ENCODE assay signal across 8 cellular contexts in genomic region chr15:42919794-42920280, GRCh38. TPM values are rescaled to one million over a fixed set of nuclear protein-coding genes. Genes with fewer than 3 reads are reported as not detected.
DNase-seq lines count a peak whose midpoint lies in the region; ATAC-seq, FAIRE-seq and TF ChIP-seq lines count a peak whose summit lies in the region.

No MANE protein-coding gene starts in this region.

- no peak overlapping the region for H2BK20ac ChIP-seq in H1 (ENCODE audit: low read length)

- CTCF ChIA-PET in H1 (lab: Charles Lee; ENCODE audit: partially characterized antibody), result no interaction called here

- POLR2A ChIA-PET in H1 (lab: Charles Lee; ENCODE audit: partially characterized antibody), result no interaction called here

- no peak overlapping the region for H3K18ac ChIP-seq in H1 (ENCODE audit: extremely low read depth, low read length)

- no peaks in the 10 kb centered on the region for H3K36me3 ChIP-seq in GM06990 (ENCODE audit: control insufficient read depth, insufficient read depth, low read length)
- H3K36me3 ChIP-seq in KMS-11 (ENCODE audit: insufficient read depth), result no peaks in the 10 kb centered on the region
- no peaks in the 10 kb centered on the region for H3K36me3 ChIP-seq in H1 (ENCODE audit: control insufficient read depth in 2 of 4, insufficient read depth in 4 of 4, low read length in 3 of 4)
- no peaks in the 10 kb centered on the region for H3K36me3 ChIP-seq in mesodermal cell (ENCODE audit: control insufficient read depth, insufficient read depth, low read length)
- H3K36me3 ChIP-seq in thoracic aorta, result no peaks in the 10 kb centered on the region

- H2BK5ac ChIP-seq in H1 (ENCODE audit: low read depth, low read length), result no peak overlapping the region

- H3K9me3 ChIP-seq in H1 (ENCODE audit: insufficient read depth in 2 of 2, low read depth in 1 of 2, low read length in 1 of 2) (no peaks in the 10 kb centered on the region), mesodermal cell (ENCODE audit: control insufficient read depth, low read length) (no peaks in the 10 kb centered on the region), thoracic aorta (no peaks in the 10 kb centered on the region)

- H2AFZ ChIP-seq in KMS-11 (ENCODE audit: low read depth), result peak overlapping the region; percentile 97
- H2AFZ ChIP-seq in H1 (ENCODE audit: low read length), result peak overlapping the region; percentile 55

- H3K27me3 ChIP-seq in GM06990 (replicated peaks; ENCODE audit: control insufficient read depth, insufficient read depth, low read length) (no peaks in the 10 kb centered on the region), KMS-11 (ENCODE audit: insufficient read depth, low read depth) (no peaks in the 10 kb centered on the region), H1 (replicated peaks in 1 of 4; ENCODE audit: control insufficient read depth in 3 of 4, extremely low read depth in 1 of 4, insufficient read depth in 3 of 4, low read length in 3 of 4) (peaks cover 0 to 5% (median 2%) of the 10 kb centered on the region in 4 experiments; a peak in 2 of 7 replicates), thoracic aorta (replicated peaks; ENCODE audit: insufficient read depth) (no peaks in the 10 kb centered on the region)

- no peak for FAIRE-seq in H1 (lab: Jason Lieb, UNC)

- H3K9ac ChIP-seq in KMS-11 (peak overlapping the region; percentile 35; the same call in 1 of the 2 replicates), H1 (replicated peaks in 1 of 4; ENCODE audit: extremely low read depth in 1 of 4, low read depth in 3 of 4, low read length in 3 of 4) (peak overlapping the region; percentile 43 to 74 (median 54))

- TF ChIP-seq POLR2A in H1 (IDR thresholded peaks at IDR 0.05; ENCODE audit: control extremely low read depth in 1 of 2, low read depth in 2 of 2, low read length in 2 of 2), result no peak

- no peak overlapping the region for H2BK120ac ChIP-seq in H1 (replicated peaks; ENCODE audit: low read depth, low read length)

- H3K27ac ChIP-seq in KMS-11 (no peak overlapping the region; the same call in 1 of the 2 replicates), H1 (ENCODE audit: low read depth, low read length) (no peak overlapping the region), mesodermal cell (ENCODE audit: low read depth, low read length, severe bottlenecking) (peak overlapping the region; percentile 46), thoracic aorta (peak overlapping the region; percentile 67 to 82)

- peaks cover 12% of the 10 kb centered on the region; the same call in 1 of the 2 replicates for H3K23me2 ChIP-seq in H1 (ENCODE audit: low read depth, low read length)

- no peak for TF ChIP-seq RAD21 in H1 (IDR thresholded peaks at IDR 0.05 in 1 of 2, conservative IDR thresholded peaks at IDR 0.05 in 1 of 2; ENCODE audit: low read depth in 2 of 2, low read length in 2 of 2)

- ATAC-seq in thoracic aorta (ENCODE audit: insufficient number of reproducible peaks, low FRiP score, low read depth), result peak; percentile 8
- ATAC-seq in HG02623 (IDR thresholded peaks at IDR 0.05; ENCODE audit: unreplicated experiment), result no peak
- ATAC-seq in activated CD4-positive, CD25-positive, alpha-beta regulatory T cell treated with anti-CD3 and anti-CD28 coated beads, Interleukin-2, amount 50 U/mL, for 24 hours, result no peak

- DNase-seq in GM06990 (ENCODE audit: extremely low read depth, insufficient read length) (no peak), UCSD-AML1 (lab: John Stamatoyannopoulos, UW; ENCODE audit: unreplicated experiment) (peak; percentile 62), H1 (ENCODE audit: low read depth in 1 of 2, low spot score in 2 of 2) (no peak), thoracic aorta (ENCODE audit: low spot score) (no peak)

- 6% methylated on average over 20 of the region's 20 CpGs; no CpG with 5 or more reads in 1 of the 2 experiments for WGBS in H1 (ENCODE audit: extremely low coverage in 1 of 2, insufficient coverage in 1 of 2, insufficient read length in 1 of 2, insufficient replicate concordance in 2 of 2, low coverage in 1 of 2, low lambda C conversion rate in 2 of 2, missing lambda C conversion rate in 1 of 2), 2 experiments
- 2 to 5% methylated on average over 14 to 16 of the region's 20 CpGs for WGBS in mesodermal cell (ENCODE audit: insufficient coverage in 2 of 2), 2 experiments

- H3K56ac ChIP-seq in H1 (replicated peaks; ENCODE audit: insufficient read length, low read depth, low read length), result no peak overlapping the region

- H4K91ac ChIP-seq in H1 (replicated peaks; ENCODE audit: insufficient read length, low read length), result no peak overlapping the region

- H4K5ac ChIP-seq in H1 (ENCODE audit: insufficient read length, low read depth, low read length), result peak overlapping the region; percentile 37

- H3K4me2 ChIP-seq in KMS-11 (peak overlapping the region; percentile 63), H1 (ENCODE audit: insufficient read depth in 1 of 2, low read depth in 2 of 2, low read length in 2 of 2) (peak overlapping the region; percentile 90 to 95)

- no peak overlapping the region for H4K8ac ChIP-seq in H1 (ENCODE audit: extremely low read depth, insufficient read depth, low read length)

- no peak overlapping the region for H2AK5ac ChIP-seq in H1 (ENCODE audit: low read depth, low read length)

- no peak overlapping the region for H3K23ac ChIP-seq in H1 (ENCODE audit: insufficient read length)

- H3K4ac ChIP-seq in H1 (replicated peaks; ENCODE audit: insufficient read length, low read depth, low read length), result no peak overlapping the region

- peak overlapping the region; percentile 73 for H3K4me3 ChIP-seq in GM06990 (replicated peaks; ENCODE audit: low read depth, low read length)
- H3K4me3 ChIP-seq in KMS-11 (IDR thresholded peaks at IDR 0.05; ENCODE audit: insufficient read depth, low read depth, low read length), result peak overlapping the region; percentile 59
- H3K4me3 ChIP-seq in H1 (ENCODE audit: extremely low read depth in 1 of 4, insufficient read depth in 2 of 4, low read depth in 3 of 4, low read length in 4 of 4), result peak overlapping the region; percentile 90 to 96 (median 94)
- peak overlapping the region; percentile 93 for H3K4me3 ChIP-seq in mesodermal cell (ENCODE audit: extremely low read depth, insufficient read depth, low read length, poor library complexity, severe bottlenecking)
- H3K4me3 ChIP-seq in thoracic aorta, result peak overlapping the region; percentile 97

- TF ChIP-seq CTCF in GM06990 (IDR thresholded peaks at IDR 0.05; ENCODE audit: insufficient read depth, low read length, poor library complexity, severe bottlenecking) (no peak), KMS-11 (conservative IDR thresholded peaks at IDR 0.05; ENCODE audit: low read depth, low read length) (no peak), H1 (IDR thresholded peaks at IDR 0.05; ENCODE audit: control extremely low read depth in 1 of 3, insufficient read depth in 1 of 3, low read depth in 1 of 3, low read length in 3 of 3) (no peak), thoracic aorta (IDR thresholded peaks at IDR 0.05) (no peak)

- no peaks in the 10 kb centered on the region for H3K79me1 ChIP-seq in H1 (ENCODE audit: low read depth, low read length)

- no peak overlapping the region for H2BK15ac ChIP-seq in H1 (ENCODE audit: low read length)

- no peak for TF ChIP-seq EP300 in H1 (IDR thresholded peaks at IDR 0.05; ENCODE audit: borderline replicate concordance in 1 of 2, low read depth in 2 of 2, low read length in 2 of 2)

- H3K14ac ChIP-seq in H1 (ENCODE audit: insufficient read length), result no peak overlapping the region

- peaks cover 46% of the 10 kb centered on the region for H3K4me1 ChIP-seq in KMS-11 (ENCODE audit: low read depth, poor library complexity, severe bottlenecking)
- peaks cover 0 to 6% (median 0%) of the 10 kb centered on the region in 4 experiments; a peak in 2 of 7 replicates for H3K4me1 ChIP-seq in H1 (replicated peaks in 1 of 4; ENCODE audit: control insufficient read depth in 3 of 4, insufficient read depth in 4 of 4, low read length in 3 of 4)
- H3K4me1 ChIP-seq in mesodermal cell (ENCODE audit: control insufficient read depth, insufficient read depth, low read length, poor library complexity, severe bottlenecking), result no peaks in the 10 kb centered on the region
- peaks cover 13 to 36% of the 10 kb centered on the region in 2 donors for H3K4me1 ChIP-seq in thoracic aorta (ENCODE audit: control insufficient read depth in 1 of 2, low read depth in 2 of 2)

- peaks cover 21% of the 10 kb centered on the region for H3K79me2 ChIP-seq in KMS-11 (ENCODE audit: insufficient read depth, low read depth)
- H3K79me2 ChIP-seq in H1 (ENCODE audit: control insufficient read depth in 1 of 2, insufficient read depth in 2 of 2, low read length in 2 of 2), result peaks cover 0 to 46% of the 10 kb centered on the region in 2 experiments; a peak in 2 of 4 replicates

- H2BK12ac ChIP-seq in H1 (ENCODE audit: low read depth, low read length), result no peak overlapping the region

- H4K20me1 ChIP-seq in KMS-11 (ENCODE audit: insufficient read depth) (0 out of 2 replicates have a peak, but pooled peaks cover 4% of the 10 kb centered on the region), H1 (replicated peaks in 1 of 2; ENCODE audit: control insufficient read depth in 1 of 2, insufficient read depth in 2 of 2, low read length in 2 of 2) (peaks cover 0 to 5% of the 10 kb centered on the region in 2 experiments)

TF ChIP-seq in H1, 55 proteins besides CTCF, POLR2A, EP300 and RAD21:
- TF ChIP-seq ASH2L (IDR thresholded peaks at IDR 0.05; ENCODE audit: low read length) (peak; percentile 67), SAP30 (IDR thresholded peaks at IDR 0.05; ENCODE audit: insufficient read depth, insufficient replicate concordance, low read length) (peak; percentile 78), CBX5 (IDR thresholded peaks at IDR 0.05; ENCODE audit: low read depth, low read length) (no peak), TEAD4 (IDR thresholded peaks at IDR 0.05; ENCODE audit: low read depth, low read length) (no peak), SIN3A (conservative IDR thresholded peaks at IDR 0.05 in 1 of 2, IDR thresholded peaks at IDR 0.05 in 1 of 2; ENCODE audit: low read depth in 1 of 2, low read length in 2 of 2) (peak in 1 of 2 experiments; percentile 54; a peak in 2 of 4 replicates), HDAC2 (IDR thresholded peaks at IDR 0.05; ENCODE audit: borderline replicate concordance in 1 of 2, low read depth in 2 of 2, low read length in 2 of 2) (0 out of 4 replicates have a peak, but pooled peaks of 1 of the 2 experiments have one; percentile 10)

RNA-seq across cellular contexts. Expression of gene TTBK2, which starts 0.7 kb away (rescaled TPM):
- total RNA-seq in H1 (2021; fragmentation: NEBNext Ultra II Directional; extraction: Animal tissue kit (Norgen Biotek cat#: 25700)), result 13.1 and 18.2 TPM in 2 replicates
- polyA plus RNA-seq in H1 (2011; rRNA removed), result 2.7 and 2.9 TPM in 2 replicates
- polyA plus RNA-seq in H1 (2011; cell fraction: cytosol; rRNA removed), result 4.1 TPM
- 3.7 TPM for polyA plus RNA-seq in H1 (2011; cell fraction: nucleus; rRNA removed)
- 3.2 to 5.0 TPM (median 3.9 TPM) in 4 replicates for polyA plus RNA-seq in H1 (2012, experiment 1 of 2)
- 0.22 TPM for polyA plus RNA-seq in H1 (2012, experiment 2 of 2)
- polyA plus RNA-seq in H1 (2013, experiment 1 of 2), result 4.3 TPM
- 3.7 TPM for polyA plus RNA-seq in H1 (2013, experiment 2 of 2)
- 19.3 and 21.2 TPM in 2 replicates for polyA minus RNA-seq in H1 (2011; rRNA and poly(A)+ RNA removed)
- polyA minus RNA-seq in H1 (2011; cell fraction: cytosol; rRNA and poly(A)+ RNA removed), result 8.4 TPM
- 13.5 TPM for polyA minus RNA-seq in H1 (2011; cell fraction: nucleus; rRNA and poly(A)+ RNA removed)
- polyA plus RNA-seq in mesodermal cell (2013, experiment 1 of 2), result 11.8 TPM
- polyA plus RNA-seq in mesodermal cell (2013, experiment 2 of 2), result 9.2 TPM
- 10 to 100 TPM; 22.3 to 52.4 TPM for total RNA-seq in thoracic aorta

Comparison
In these comparisons a context has a peak if more than half of its experiments do, and no peak if none do; other contexts are left out.
1. H3K27ac ChIP-seq: peak in mesodermal cell (single experiment) and thoracic aorta (2 of 2); none in KMS-11 (single experiment) and H1 (single experiment).
2. Peak in every context shown above with its lines, with median percentiles within 50 percentile points of each other: H3K4me3 ChIP-seq.